ENCODE assay signal across 8 cellular contexts in the genomic region with DNA sequence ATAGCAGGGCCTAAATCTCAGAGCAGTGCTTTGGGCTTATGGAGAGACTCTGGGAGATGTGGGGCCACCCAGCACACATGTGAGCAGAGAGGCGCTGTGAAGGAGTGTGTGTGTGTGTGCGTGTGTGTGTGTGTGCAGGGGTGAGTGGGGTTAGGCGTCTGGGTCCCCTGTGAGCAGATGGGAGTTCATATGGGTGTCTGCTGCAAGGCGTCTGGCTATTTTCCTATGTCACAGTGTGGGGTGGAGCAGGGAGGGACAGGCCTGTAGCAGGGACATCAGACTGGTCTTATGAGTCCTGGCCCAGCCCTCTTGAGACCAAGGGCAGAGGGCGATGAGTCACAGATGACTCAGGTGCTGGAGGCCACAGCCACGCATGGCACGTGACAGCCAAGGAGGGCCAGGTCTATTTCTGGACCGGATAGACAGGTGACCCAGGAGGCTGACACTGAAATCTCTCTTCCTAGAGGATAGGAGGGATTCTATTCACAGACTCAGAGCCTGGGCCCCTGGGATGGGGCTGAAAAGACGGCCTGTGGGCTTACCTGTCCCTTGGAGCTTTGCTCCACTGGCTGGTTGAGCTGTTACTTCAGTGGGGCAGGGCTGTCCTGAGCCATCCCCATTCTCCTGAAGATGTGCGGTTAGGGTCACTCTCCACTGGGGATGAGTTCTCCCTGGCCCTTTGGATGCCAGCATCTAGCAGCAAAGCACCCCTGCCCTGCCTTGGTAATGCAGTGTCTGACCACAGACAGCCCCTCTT.
DNase-seq lines count a peak whose midpoint lies in the region; ATAC-seq and TF ChIP-seq lines count a peak whose summit lies in the region.

No MANE protein-coding gene starts in this region.

- ATAC-seq in RWPE2 (ENCODE audit: low read depth) (peak; percentile 78), HG02870 (IDR thresholded peaks at IDR 0.05; ENCODE audit: unreplicated experiment) (no peak), GM18858 (IDR thresholded peaks at IDR 0.05; ENCODE audit: unreplicated experiment) (no peak)

- TF ChIP-seq CTCF in RWPE2 (IDR thresholded peaks at IDR 0.05; ENCODE audit: poor library complexity, severe bottlenecking) (no peak), retinal pigment epithelial cell (conservative IDR thresholded peaks at IDR 0.05; ENCODE audit: low read depth, low read length) (no peak)

- H3K27me3 ChIP-seq in RWPE2 (ENCODE audit: insufficient read depth, poor library complexity, severe bottlenecking): no peaks in the 10 kb centered on the region

- DNase-seq in COLO668 (lab: John Stamatoyannopoulos, UW; ENCODE audit: unreplicated experiment) (peak; percentile 74), HCEC 1CT (peak; percentile 80), RWPE2 (ENCODE audit: low spot score) (peak; percentile 84), fibroblast of gingiva (ENCODE audit: low read depth) (peak; percentile 58), retinal pigment epithelial cell (ENCODE audit: low read depth) (peak; percentile 78), 8988T (no peak)

- H3K27ac ChIP-seq in RWPE2 (ENCODE audit: poor library complexity, severe bottlenecking): no peak overlapping the region

- no peaks in the 10 kb centered on the region for H3K36me3 ChIP-seq in RWPE2 (ENCODE audit: low read depth)

- H3K4me1 ChIP-seq in RWPE2 (ENCODE audit: insufficient read depth, poor library complexity, severe bottlenecking): peaks cover 11% of the 10 kb centered on the region

- H3K4me3 ChIP-seq in RWPE2 (ENCODE audit: severe bottlenecking): no peak overlapping the region
- H3K4me3 ChIP-seq in retinal pigment epithelial cell (ENCODE audit: low read length): no peak overlapping the region

- no peaks in the 10 kb centered on the region for H3K9me3 ChIP-seq in RWPE2 (ENCODE audit: severe bottlenecking)
